18 cellular contexts compared by ENCODE assay signal in genomic region chr2:98901702-98902101, GRCh38. TPM values are rescaled to one million over a fixed set of nuclear protein-coding genes. Genes with fewer than 3 reads are reported as not detected.
DNase-seq lines count a peak whose midpoint lies in the region; ATAC-seq and TF ChIP-seq lines count a peak whose summit lies in the region.
"Had no signal": no experiment of that assay in that cellular context is flagged by ENCODE, and none has a peak within 500 bp of the region (broad histone marks: within the 10 kb centered on the region; RNA-seq: fewer than 3 reads in every experiment).

No MANE protein-coding gene starts in this region.

- H3K4me3 ChIP-seq in esophagus muscularis mucosa (no peak overlapping the region), upper lobe of right lung (no peak overlapping the region), SJCRH30 (no peak overlapping the region)
- H3K4me3 ChIP-seq: GM12878 had no signal

- H3K4me1 ChIP-seq in esophagus muscularis mucosa (no peaks in the 10 kb centered on the region), upper lobe of right lung (peaks cover 6% of the 10 kb centered on the region), SJCRH30 (no peaks in the 10 kb centered on the region)

- TF ChIP-seq CTCF in esophagus muscularis mucosa (IDR thresholded peaks at IDR 0.05) (no peak), nephron progenitor cell (IDR thresholded peaks at IDR 0.05) (no peak), upper lobe of right lung (IDR thresholded peaks at IDR 0.05) (no peak)

- no peak overlapping the region for H3K4me3 Mint-ChIP-seq in nephron progenitor cell

- ATAC-seq in upper lobe of right lung = no peak
- ATAC-seq: GM12878 had no signal

- no peaks in the 10 kb centered on the region for H3K27me3 ChIP-seq in esophagus muscularis mucosa
- no peaks in the 10 kb centered on the region for H3K27me3 ChIP-seq in upper lobe of right lung
- H3K27me3 ChIP-seq in SJCRH30 = no peaks in the 10 kb centered on the region

- no peak overlapping the region for H3K27ac ChIP-seq in esophagus muscularis mucosa (replicated peaks in 1 of 4)
- H3K27ac ChIP-seq in upper lobe of right lung = no peak overlapping the region
- H3K27ac ChIP-seq in SJCRH30 = no peak overlapping the region

- TF ChIP-seq POLR2A in esophagus muscularis mucosa (IDR thresholded peaks at IDR 0.05; ENCODE audit: low read depth) = no peak

- peaks cover 78% of the 10 kb centered on the region for H3K4me1 Mint-ChIP-seq in nephron progenitor cell

- no peaks in the 10 kb centered on the region for H3K36me3 ChIP-seq in esophagus muscularis mucosa
- no peaks in the 10 kb centered on the region for H3K36me3 ChIP-seq in upper lobe of right lung
- no peaks in the 10 kb centered on the region for H3K36me3 ChIP-seq in SJCRH30

- peak overlapping the region; percentile 96 for H3K27ac Mint-ChIP-seq in nephron progenitor cell

- H3K9me3 Mint-ChIP-seq in nephron progenitor cell = no peaks in the 10 kb centered on the region

- H3K9me3 ChIP-seq in esophagus muscularis mucosa (no peaks in the 10 kb centered on the region), upper lobe of right lung (no peaks in the 10 kb centered on the region), SJCRH30 (replicated peaks) (no peaks in the 10 kb centered on the region)

- H3K27me3 Mint-ChIP-seq in nephron progenitor cell (ENCODE audit: low read depth, poor library complexity) = peaks cover 4% of the 10 kb centered on the region

- intact Hi-C loops in esophagus muscularis mucosa (cut with DNase I) = no loop called here
- intact Hi-C loops in upper lobe of right lung (cut with DNase I) = no loop called here

- DNase-seq in activated CD8-positive, alpha-beta memory T cell treated with anti-CD3 and anti-CD28 coated beads for 24 hours = peak; percentile 21
- DNase-seq in activated CD8-positive, alpha-beta memory T cell treated with anti-CD3 and anti-CD28 coated beads, Interleukin-2, amount 50 U/mL, for 4 hours = no peak
- DNase-seq in esophagus muscularis mucosa (ENCODE audit: extremely low spot score) = peak; percentile 77
- DNase-seq in nephron progenitor cell = no peak
- DNase-seq in upper lobe of right lung = peak; percentile 39
- DNase-seq in H4 (ENCODE audit: low spot score) = no peak
- no peak for DNase-seq in SJCRH30
- no peak for DNase-seq in NCI-H1092 treated with DMSO at 0.1 percent for 48 hours (lab: John Stamatoyannopoulos, UW)
- DNase-seq: 8988T, DMS153, GOT3, Kasumi-1, MM.1S, NCI-H1105, NCI-H2081, NCI-H774, Right ventricle myocardium superior had no signal

- TF ChIP-seq EP300 in esophagus muscularis mucosa (IDR thresholded peaks at IDR 0.05) = no peak

- WGBS in esophagus muscularis mucosa = 89% methylated on average over 11 of the region's 11 CpGs

- H3K36me3 Mint-ChIP-seq in nephron progenitor cell (ENCODE audit: low read depth) = peaks cover 4% of the 10 kb centered on the region

RNA-seq across cellular contexts. Expression of gene CRACDL, which starts 34.3 kb away (rescaled TPM):
- 1 to 10 TPM; 1.7 to 4.7 (median 3.3) TPM for total RNA-seq in esophagus muscularis mucosa
- total RNA-seq in upper lobe of right lung = 33.3 TPM
- total RNA-seq in H4 (2014; rRNA removed; shearing (Covaris generic)) = 0.08 TPM in 1 of 2 replicates, not detected in the other
- not detected in 2 replicates for total RNA-seq in SJCRH30 (2014; rRNA removed; shearing (Covaris generic))

Comparison
In these comparisons a context has a peak if more than half of its experiments do, and no peak if none do; other contexts are left out.
1. DNase-seq: peak in activated CD8-positive, alpha-beta memory T cell treated with anti-CD3 and anti-CD28 coated beads for 24 hours (single experiment), esophagus muscularis mucosa (single experiment) and upper lobe of right lung (single experiment); none in activated CD8-positive, alpha-beta memory T cell treated with anti-CD3 and anti-CD28 coated beads, Interleukin-2, amount 50 U/mL, for 4 hours (single experiment), nephron progenitor cell (single experiment), H4 (single experiment), SJCRH30 (0 of 2) and NCI-H1092 treated with DMSO at 0.1 percent for 48 hours (single experiment).